1 cellular context compared by ENCODE assay signal in the genomic region with DNA sequence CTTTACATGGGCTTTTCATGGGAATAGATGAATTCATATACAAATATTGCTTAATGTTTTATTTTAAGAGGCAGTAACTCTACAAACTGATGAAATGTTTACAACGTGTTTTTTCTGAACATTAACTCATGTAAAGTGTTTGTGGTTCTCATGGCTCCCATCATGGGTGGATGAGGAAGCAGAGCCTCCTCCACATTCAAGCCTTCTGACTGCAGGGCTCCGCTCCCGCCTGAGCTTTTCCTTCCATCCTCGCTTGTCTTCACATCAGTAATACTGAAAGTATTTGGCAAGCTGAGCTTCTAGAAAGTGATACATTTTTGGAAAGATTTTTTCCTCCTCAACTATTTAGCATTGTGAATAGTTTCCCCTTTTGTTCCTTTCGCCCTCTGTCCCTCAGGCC.
TF ChIP-seq lines count a peak whose summit lies in the region.

No MANE protein-coding gene starts in this region.

TF ChIP-seq in HepG2, 621 proteins besides CTCF, POLR2A, EP300 and RAD21:
- TF ChIP-seq ZFAT (CRISPR knock-in tag; conservative IDR thresholded peaks at IDR 0.05), result no peak
- no peak for TF ChIP-seq HOXA5 (CRISPR knock-in tag; IDR thresholded peaks at IDR 0.05)
- TF ChIP-seq, protein P1, sequence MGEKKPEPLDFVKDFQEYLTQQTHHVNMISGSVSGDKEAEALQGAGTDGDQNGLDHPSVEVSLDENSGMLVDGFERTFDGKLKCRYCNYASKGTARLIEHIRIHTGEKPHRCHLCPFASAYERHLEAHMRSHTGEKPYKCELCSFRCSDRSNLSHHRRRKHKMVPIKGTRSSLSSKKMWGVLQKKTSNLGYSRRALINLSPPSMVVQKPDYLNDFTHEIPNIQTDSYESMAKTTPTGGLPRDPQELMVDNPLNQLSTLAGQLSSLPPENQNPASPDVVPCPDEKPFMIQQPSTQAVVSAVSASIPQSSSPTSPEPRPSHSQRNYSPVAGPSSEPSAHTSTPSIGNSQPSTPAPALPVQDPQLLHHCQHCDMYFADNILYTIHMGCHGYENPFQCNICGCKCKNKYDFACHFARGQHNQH (CRISPR knock-in tag; IDR thresholded peaks at IDR 0.05), result no peak
- TF ChIP-seq YY1 (IDR thresholded peaks at IDR 0.05; ENCODE audit: insufficient read depth, insufficient replicate concordance, low read depth, low read length), result no peak
- no peak for TF ChIP-seq ZNF513 (CRISPR knock-in tag; conservative IDR thresholded peaks at IDR 0.05)
- TF ChIP-seq ZNF557 (CRISPR knock-in tag; IDR thresholded peaks at IDR 0.05), result no peak
- TF ChIP-seq ZNF784 (CRISPR knock-in tag; IDR thresholded peaks at IDR 0.05; ENCODE audit: borderline replicate concordance), result no peak
- TF ChIP-seq SP2 (CRISPR knock-in tag; IDR thresholded peaks at IDR 0.05), result no peak
- no peak for TF ChIP-seq GMEB2 (CRISPR knock-in tag; IDR thresholded peaks at IDR 0.05; ENCODE audit: low read depth)
- no peak for TF ChIP-seq PAF1 (CRISPR knock-in tag; IDR thresholded peaks at IDR 0.05)
- TF ChIP-seq ZNF7 (CRISPR knock-in tag; IDR thresholded peaks at IDR 0.05), result no peak
- TF ChIP-seq ISL2 (CRISPR knock-in tag; IDR thresholded peaks at IDR 0.05), result no peak
- TF ChIP-seq MTA1 (CRISPR knock-in tag; IDR thresholded peaks at IDR 0.05; ENCODE audit: borderline replicate concordance), result no peak
- no peak for TF ChIP-seq GABPA (IDR thresholded peaks at IDR 0.05; ENCODE audit: low read depth, low read length)
- TF ChIP-seq GABPA (CRISPR knock-in tag; IDR thresholded peaks at IDR 0.05; ENCODE audit: low read depth), result no peak
- TF ChIP-seq HNRNPL (IDR thresholded peaks at IDR 0.05; ENCODE audit: low read depth, low read length), result no peak
- TF ChIP-seq, protein P2, sequence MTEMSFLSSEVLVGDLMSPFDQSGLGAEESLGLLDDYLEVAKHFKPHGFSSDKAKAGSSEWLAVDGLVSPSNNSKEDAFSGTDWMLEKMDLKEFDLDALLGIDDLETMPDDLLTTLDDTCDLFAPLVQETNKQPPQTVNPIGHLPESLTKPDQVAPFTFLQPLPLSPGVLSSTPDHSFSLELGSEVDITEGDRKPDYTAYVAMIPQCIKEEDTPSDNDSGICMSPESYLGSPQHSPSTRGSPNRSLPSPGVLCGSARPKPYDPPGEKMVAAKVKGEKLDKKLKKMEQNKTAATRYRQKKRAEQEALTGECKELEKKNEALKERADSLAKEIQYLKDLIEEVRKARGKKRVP (CRISPR knock-in tag; IDR thresholded peaks at IDR 0.05), result no peak
- TF ChIP-seq SATB2 (CRISPR knock-in tag; IDR thresholded peaks at IDR 0.05), result no peak
- TF ChIP-seq ZNF879 (CRISPR knock-in tag; IDR thresholded peaks at IDR 0.05), result no peak
- no peak for TF ChIP-seq SMC3 (IDR thresholded peaks at IDR 0.05; ENCODE audit: low read length)
- no peak for TF ChIP-seq CBFB (CRISPR knock-in tag; IDR thresholded peaks at IDR 0.05)
